ENCODE assay signal across 14 cellular contexts in genomic region chr7:121000091-121000983, GRCh38. TPM values are rescaled to one million over a fixed set of nuclear protein-coding genes. Genes with fewer than 3 reads are reported as not detected.
DNase-seq lines count a peak whose midpoint lies in the region; ATAC-seq and TF ChIP-seq lines count a peak whose summit lies in the region.
"Had no signal": no experiment of that assay in that cellular context is flagged by ENCODE, and none has a peak within 500 bp of the region (broad histone marks: within the 10 kb centered on the region; RNA-seq: fewer than 3 reads in every experiment).

No MANE protein-coding gene starts in this region.

- TF ChIP-seq CTCF in heart right ventricle (IDR thresholded peaks at IDR 0.05) (no peak), mesothelial cell of epicardium (IDR thresholded peaks at IDR 0.05; ENCODE audit: unreplicated experiment) (no peak), GM13977 (IDR thresholded peaks at IDR 0.05; ENCODE audit: extremely low read depth, insufficient read depth, missing control alignments) (no peak)

- H3K9me3 ChIP-seq in heart right ventricle, result peaks cover 0 to 3% (median 0%) of the 10 kb centered on the region in 11 donors
- no peaks in the 10 kb centered on the region for H3K9me3 ChIP-seq in aorta (ENCODE audit: control insufficient read depth, low read length)
- H3K9me3 ChIP-seq: thyroid gland had no signal

- DNase-seq in heart right ventricle (no peak), Right ventricle myocardium superior (no peak), dedifferentiated amniotic fluid mesenchymal stem cell (ENCODE audit: extremely low spot score) (peak; percentile 67), mesothelial cell of epicardium (ENCODE audit: low spot score in 2 of 2, unreplicated experiment in 2 of 2) (no peak), aorta (no peak), GM13977 (ENCODE audit: low spot score) (no peak), NCI-H2227 (lab: John Stamatoyannopoulos, UW; ENCODE audit: unreplicated experiment) (no peak), left lobe of liver (ENCODE audit: low spot score) (no peak)
- DNase-seq: activated CD4-positive, alpha-beta memory T cell treated with anti-CD3 and anti-CD28 coated beads, Interleukin-2, amount 10 ng/mL, durations not matched to agents 7 days and 5 days; foreskin keratinocyte; NCI-H2171 treated with DMSO at 0.1 percent for 48 hours; SIG-M5; stimulated activated CD4-positive, alpha-beta T cell treated with anti-CD3 and anti-CD28 coated beads, Interleukin-2, amount 100 ng/mL, for 24 hours; thyroid gland had no signal

- peaks cover 5% of the 10 kb centered on the region for H3K27me3 Mint-ChIP-seq in mesothelial cell of epicardium (ENCODE audit: low read depth)

- H3K36me3 Mint-ChIP-seq in mesothelial cell of epicardium, result no peaks in the 10 kb centered on the region

- H3K27ac ChIP-seq in heart right ventricle, result peak overlapping the region in 9 of 10 donors; percentile 4 to 70 (median 52)
- H3K27ac ChIP-seq in aorta (ENCODE audit: low read depth in 1 of 2, low read length in 2 of 2), result peak overlapping the region; percentile 82 to 95
- H3K27ac ChIP-seq: foreskin keratinocyte, thyroid gland had no signal

- H3K9me3 Mint-ChIP-seq in mesothelial cell of epicardium, result no peaks in the 10 kb centered on the region
- H3K9me3 Mint-ChIP-seq: activated CD4-positive, alpha-beta memory T cell treated with anti-CD3 and anti-CD28 coated beads, Interleukin-2, amount 10 ng/mL, durations not matched to agents 7 days and 5 days had no signal

- no peak overlapping the region for H3K4me3 Mint-ChIP-seq in mesothelial cell of epicardium
- H3K4me3 Mint-ChIP-seq: activated CD4-positive, alpha-beta memory T cell treated with anti-CD3 and anti-CD28 coated beads, Interleukin-2, amount 10 ng/mL, durations not matched to agents 7 days and 5 days had no signal

- H3K4me3 ChIP-seq in heart right ventricle (peak overlapping the region in 7 of 10 donors; percentile 2 to 10 (median 6)), aorta (ENCODE audit: low read length in 2 of 2) (peak overlapping the region; percentile 8 to 64)
- H3K4me3 ChIP-seq: thyroid gland had no signal

- H3K4me1 Mint-ChIP-seq in mesothelial cell of epicardium, result peaks cover 60% of the 10 kb centered on the region

- H3K36me3 ChIP-seq in heart right ventricle (no peaks in the 10 kb centered on the region), aorta (ENCODE audit: control insufficient read depth in 1 of 2, insufficient read depth in 2 of 2, low read length in 1 of 2) (no peaks in the 10 kb centered on the region)
- H3K36me3 ChIP-seq: thyroid gland had no signal

- H3K27me3 ChIP-seq in heart right ventricle, result no peaks in the 10 kb centered on the region
- no peaks in the 10 kb centered on the region for H3K27me3 ChIP-seq in aorta (ENCODE audit: control insufficient read depth in 1 of 2, insufficient read depth in 2 of 2, low read length in 1 of 2)
- H3K27me3 ChIP-seq: foreskin keratinocyte, thyroid gland had no signal

- peak overlapping the region; percentile 92 for H3K27ac Mint-ChIP-seq in mesothelial cell of epicardium
- H3K27ac Mint-ChIP-seq: activated CD4-positive, alpha-beta memory T cell treated with anti-CD3 and anti-CD28 coated beads, Interleukin-2, amount 10 ng/mL, durations not matched to agents 7 days and 5 days had no signal

- intact Hi-C loops in heart right ventricle (cut with DNase I) (no loop called here), Right ventricle myocardium superior (cut with DNase I) (no loop called here), aorta (cut with DNase I) (loop anchor here in 1 of 2 donors (5.0 kb wide), 1 partner anchor 72 kb away; no protein-coding TSS in a partner anchor)

- peak in 6 of 8 donors; percentile 35 to 55 (median 46) for ATAC-seq in heart right ventricle
- no peak for ATAC-seq in Right ventricle myocardium superior (ENCODE audit: poor library complexity)
- ATAC-seq in aorta (ENCODE audit: low FRiP score), result peak; percentile 67
- no peak for ATAC-seq in left lobe of liver
- ATAC-seq: foreskin keratinocyte had no signal

- in situ Hi-C loops in GM13977 (cut with MboI; ENCODE audit: low pct_unique_long_range_greater_than_20kb, low sequenced_read_pairs, unreplicated experiment), result no loop called here

- H3K4me1 ChIP-seq in heart right ventricle, result peaks cover 5 to 93% (median 72%) of the 10 kb centered on the region in 9 donors
- H3K4me1 ChIP-seq in aorta (ENCODE audit: control insufficient read depth in 1 of 2, insufficient read depth in 2 of 2, low read length in 2 of 2), result peaks cover 9 to 23% of the 10 kb centered on the region in 2 donors
- H3K4me1 ChIP-seq: thyroid gland had no signal

- 51 to 65% methylated on average over 9 of the region's 9 CpGs for WGBS in heart right ventricle, 2 donors
- WGBS in aorta, 2 donors, result 15% methylated on average over 9 of the region's 9 CpGs

RNA-seq across cellular contexts. Expression of gene CPED1, which starts 11.8 kb away (rescaled TPM):
- total RNA-seq in heart right ventricle (10 to 100 TPM; 16.3 to 56.5 (median 40.9) TPM), Right ventricle myocardium superior (26.2 TPM), mesothelial cell of epicardium (23.9 to 26.4 TPM (median 25.6 TPM) in 3 replicates), aorta (100 to 1,000 TPM; 119 to 201 TPM), left lobe of liver (34.6 TPM)
- polyA plus RNA-seq in heart right ventricle (1 to 10 TPM; 3.9 to 4.0 TPM), aorta (10 to 100 TPM; 35.3 to 39.5 TPM)
- total RNA-seq: activated CD4-positive, alpha-beta memory T cell treated with anti-CD3 and anti-CD28 coated beads, Interleukin-2, amount 10 ng/mL, durations not matched to agents 7 days and 5 days had no signal

RNA-seq across cellular contexts. Expression of gene ING3, which starts 49.8 kb away (rescaled TPM):
- 10 to 100 TPM; 11.8 to 18.1 (median 13.9) TPM for total RNA-seq in heart right ventricle
- polyA plus RNA-seq in heart right ventricle, result 1 to 10 TPM; 6.0 to 7.8 TPM
- total RNA-seq in Right ventricle myocardium superior, result 11.1 TPM
- total RNA-seq in mesothelial cell of epicardium, result 19.2 to 22.7 TPM (median 20.2 TPM) in 3 replicates
- 10 to 100 TPM; 15.9 to 16.0 TPM for total RNA-seq in aorta
- 10 to 100 TPM in 1 of 2 donors, 1 to 10 TPM in 1; 7.5 to 15.4 TPM for polyA plus RNA-seq in aorta
- 5.4 TPM for total RNA-seq in left lobe of liver

Comparison
In these comparisons a context has a peak if more than half of its experiments do, and no peak if none do; other contexts are left out.
1. ATAC-seq: peak in heart right ventricle (6 of 8) and aorta (single experiment); none in Right ventricle myocardium superior (single experiment) and left lobe of liver (single experiment).